In the genomic region with DNA sequence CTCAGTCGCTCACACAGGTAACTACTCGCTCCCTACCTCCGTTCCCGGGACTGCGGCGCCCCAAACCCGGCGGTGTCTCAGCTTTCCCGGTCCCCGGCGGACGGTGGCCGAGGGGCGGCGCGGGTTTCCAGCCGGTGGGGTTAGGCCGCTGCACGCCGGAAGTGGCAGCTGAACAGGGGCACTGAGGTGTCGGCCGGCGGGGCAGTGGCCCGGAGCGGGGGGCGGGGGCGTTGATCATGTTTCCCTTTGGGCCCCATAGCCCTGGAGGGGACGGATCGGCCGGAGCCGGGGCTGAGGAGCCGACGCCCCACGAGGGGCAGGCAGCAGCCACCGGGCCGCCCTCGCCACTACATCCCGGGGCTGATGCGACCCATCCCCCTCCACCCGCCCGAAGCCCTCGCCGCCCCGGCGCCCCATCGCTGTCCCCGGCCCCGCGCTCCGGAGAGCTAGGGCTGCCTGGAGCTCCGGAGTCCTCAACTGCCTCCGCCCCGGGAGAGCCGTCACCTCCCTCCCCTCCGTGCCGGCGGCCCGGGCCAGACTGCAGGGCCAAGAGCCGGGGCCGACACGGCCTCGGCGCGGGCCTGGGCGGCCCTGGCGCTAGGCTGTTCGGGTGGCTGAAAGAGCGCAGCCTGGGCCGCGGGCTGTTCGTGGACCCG, we compare ENCODE assay signal across 8 cellular contexts. TPM values are rescaled to one million over a fixed set of nuclear protein-coding genes. Genes with fewer than 3 reads are reported as not detected.
DNase-seq lines count a peak whose midpoint lies in the region; ATAC-seq, FAIRE-seq and TF ChIP-seq lines count a peak whose summit lies in the region.

A gene with protein sequence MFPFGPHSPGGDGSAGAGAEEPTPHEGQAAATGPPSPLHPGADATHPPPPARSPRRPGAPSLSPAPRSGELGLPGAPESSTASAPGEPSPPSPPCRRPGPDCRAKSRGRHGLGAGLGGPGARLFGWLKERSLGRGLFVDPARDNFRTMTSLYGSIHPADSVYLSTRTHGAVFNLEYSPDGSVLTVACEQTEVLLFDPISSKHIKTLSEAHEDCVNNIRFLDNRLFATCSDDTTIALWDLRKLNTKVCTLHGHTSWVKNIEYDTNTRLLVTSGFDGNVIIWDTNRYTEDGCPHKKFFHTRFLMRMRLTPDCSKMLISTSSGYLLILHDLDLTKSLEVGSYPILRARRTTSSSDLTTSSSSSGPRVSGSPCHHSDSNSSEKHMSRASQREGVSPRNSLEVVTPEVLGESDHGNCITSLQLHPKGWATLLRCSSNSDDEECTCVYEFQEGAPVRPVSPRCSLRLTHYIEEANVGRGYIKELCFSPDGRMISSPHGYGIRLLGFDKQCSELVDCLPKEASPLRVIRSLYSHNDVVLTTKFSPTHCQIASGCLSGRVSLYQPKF (plus strand): TSS at position 167 of the 656 bp plus-strand sequence. CDS start 70 bp downstream, at position 237.

- H3K4me1 ChIP-seq in H1 (replicated peaks in 1 of 4; ENCODE audit: control insufficient read depth in 3 of 4, insufficient read depth in 4 of 4, low read length in 3 of 4) (peaks cover 2 to 11% (median 5%) of the 10 kb centered on the region in 4 experiments; a peak in 6 of 7 replicates), mesendoderm (ENCODE audit: control insufficient read depth, low read depth, low read length) (peaks cover 5% of the 10 kb centered on the region)

- H3K9me3 ChIP-seq in H1 (ENCODE audit: insufficient read depth in 2 of 2, low read depth in 1 of 2, low read length in 1 of 2), result no peaks in the 10 kb centered on the region

- H2BK15ac ChIP-seq in H1 (ENCODE audit: low read length) (no peak within 1 kb of the TSS), mesendoderm (replicated peaks; ENCODE audit: low read depth) (no peak within 1 kb of the TSS)

- H3K27ac ChIP-seq in H1 (ENCODE audit: low read depth, low read length) (peak within 1 kb of the TSS; percentile 58), mesendoderm (ENCODE audit: low read depth, low read length) (peak within 1 kb of the TSS; percentile 77)

- peak in 1 of 2 experiments; percentile 86; a peak in 1 of 3 replicates for TF ChIP-seq EP300 in H1 (IDR thresholded peaks at IDR 0.05; ENCODE audit: borderline replicate concordance in 1 of 2, low read depth in 2 of 2, low read length in 2 of 2)

- H3K56ac ChIP-seq in H1 (replicated peaks; ENCODE audit: insufficient read length, low read depth, low read length) (peak within 1 kb of the TSS; percentile 55), mesendoderm (ENCODE audit: low read length) (peak within 1 kb of the TSS; percentile 96)

- H3K79me1 ChIP-seq in H1 (ENCODE audit: low read depth, low read length) (peaks cover 2% of the 10 kb centered on the region; the same call in 1 of the 2 replicates), mesendoderm (ENCODE audit: low read length) (peaks cover 4% of the 10 kb centered on the region)

- peak within 1 kb of the TSS; percentile 96 for H4K5ac ChIP-seq in H1 (ENCODE audit: insufficient read length, low read depth, low read length)
- no peak within 1 kb of the TSS for H4K5ac ChIP-seq in mesendoderm (ENCODE audit: low read length)

- WGBS in H1 (ENCODE audit: extremely low coverage in 1 of 2, insufficient coverage in 1 of 2, insufficient read length in 1 of 2, insufficient replicate concordance in 2 of 2, low coverage in 1 of 2, low lambda C conversion rate in 2 of 2, missing lambda C conversion rate in 1 of 2), 2 experiments, result 1% methylated on average over 46 of the region's 72 CpGs; no CpG with 5 or more reads in 1 of the 2 experiments
- WGBS in mesendoderm (ENCODE audit: extremely low coverage, insufficient coverage, low lambda C conversion rate), result no CpG with 5 or more reads among the region's 72 CpGs

- peak within 1 kb of the TSS; percentile 81 for H4K91ac ChIP-seq in H1 (replicated peaks; ENCODE audit: insufficient read length, low read length)

- TF ChIP-seq RAD21 in H1 (IDR thresholded peaks at IDR 0.05 in 1 of 2, conservative IDR thresholded peaks at IDR 0.05 in 1 of 2; ENCODE audit: low read depth in 2 of 2, low read length in 2 of 2), result peak in 1 of 2 experiments; percentile 18; a peak in 1 of 4 replicates

- H2BK5ac ChIP-seq in H1 (ENCODE audit: low read depth, low read length), result peak within 1 kb of the TSS; percentile 35
- H2BK5ac ChIP-seq in mesendoderm (ENCODE audit: low read length), result no peak within 1 kb of the TSS

- TF ChIP-seq POLR2A in H1 (IDR thresholded peaks at IDR 0.05; ENCODE audit: control extremely low read depth in 1 of 2, low read depth in 2 of 2, low read length in 2 of 2), result peak; percentile 65 to 82; a peak in 2 of 3 replicates

- H2BK20ac ChIP-seq in H1 (ENCODE audit: low read length), result no peak within 1 kb of the TSS

- H3K27me3 ChIP-seq in H1 (replicated peaks in 1 of 4; ENCODE audit: control insufficient read depth in 3 of 4, extremely low read depth in 1 of 4, insufficient read depth in 3 of 4, low read length in 3 of 4), result no peaks in the 10 kb centered on the region
- no peaks in the 10 kb centered on the region for H3K27me3 ChIP-seq in mesendoderm (ENCODE audit: insufficient read depth, low read length, poor library complexity)

- ATAC-seq in HG03457 (IDR thresholded peaks at IDR 0.05; ENCODE audit: unreplicated experiment), result peak; percentile 58

- peak within 1 kb of the TSS; percentile 75 to 94 (median 92) for H3K9ac ChIP-seq in H1 (replicated peaks in 1 of 4; ENCODE audit: extremely low read depth in 1 of 4, low read depth in 3 of 4, low read length in 3 of 4)
- H3K9ac ChIP-seq in mesendoderm (ENCODE audit: low read length), result peak within 1 kb of the TSS; percentile 92

- no peak within 1 kb of the TSS for H3K23ac ChIP-seq in H1 (ENCODE audit: insufficient read length)
- H3K23ac ChIP-seq in mesendoderm (ENCODE audit: low read length), result peak within 1 kb of the TSS; percentile 70

- H3K14ac ChIP-seq in H1 (ENCODE audit: insufficient read length), result no peak within 1 kb of the TSS

- no peak within 1 kb of the TSS for H2BK120ac ChIP-seq in H1 (replicated peaks; ENCODE audit: low read depth, low read length)
- H2BK120ac ChIP-seq in mesendoderm (ENCODE audit: low read depth, low read length), result no peak within 1 kb of the TSS

- H2AK5ac ChIP-seq in H1 (ENCODE audit: low read depth, low read length) (no peak within 1 kb of the TSS), mesendoderm (ENCODE audit: low read length) (no peak within 1 kb of the TSS)

- peak within 1 kb of the TSS; percentile 88 for H3K4ac ChIP-seq in H1 (replicated peaks; ENCODE audit: insufficient read length, low read depth, low read length)
- H3K4ac ChIP-seq in mesendoderm (ENCODE audit: low read depth, low read length), result peak within 1 kb of the TSS; percentile 49

- no peak for TF ChIP-seq CTCF in H1 (IDR thresholded peaks at IDR 0.05; ENCODE audit: control extremely low read depth in 1 of 3, insufficient read depth in 1 of 3, low read depth in 1 of 3, low read length in 3 of 3)

- H3K23me2 ChIP-seq in H1 (ENCODE audit: low read depth, low read length), result peaks cover 6% of the 10 kb centered on the region; the same call in 1 of the 2 replicates

- FAIRE-seq in H1 (lab: Jason Lieb, UNC), result no peak

- H3K36me3 ChIP-seq in H1 (ENCODE audit: control insufficient read depth in 2 of 4, insufficient read depth in 4 of 4, low read length in 3 of 4) (no peaks in the 10 kb centered on the region), mesendoderm (ENCODE audit: control insufficient read depth, insufficient read depth, low read length) (no peaks in the 10 kb centered on the region)

- H2BK12ac ChIP-seq in H1 (ENCODE audit: low read depth, low read length), result no peak within 1 kb of the TSS

- peaks cover 4 to 8% of the 10 kb centered on the region in 2 experiments for H4K20me1 ChIP-seq in H1 (replicated peaks in 1 of 2; ENCODE audit: control insufficient read depth in 1 of 2, insufficient read depth in 2 of 2, low read length in 2 of 2)

- peak within 1 kb of the TSS; percentile 60; the same call in 1 of the 2 replicates for H3K18ac ChIP-seq in H1 (ENCODE audit: extremely low read depth, low read length)
- H3K18ac ChIP-seq in mesendoderm (ENCODE audit: low read length), result peak within 1 kb of the TSS; percentile 22

- H3K4me3 ChIP-seq in H1 (ENCODE audit: extremely low read depth in 1 of 4, insufficient read depth in 2 of 4, low read depth in 3 of 4, low read length in 4 of 4) (peak within 1 kb of the TSS; percentile 70 to 97 (median 83)), mesendoderm (ENCODE audit: low read length) (peak within 1 kb of the TSS; percentile 87)

- H3K79me2 ChIP-seq in H1 (ENCODE audit: control insufficient read depth in 1 of 2, insufficient read depth in 2 of 2, low read length in 2 of 2), result peaks cover 0 to 24% of the 10 kb centered on the region in 2 experiments; a peak in 2 of 4 replicates
- peaks cover 8% of the 10 kb centered on the region for H3K79me2 ChIP-seq in mesendoderm (ENCODE audit: control insufficient read depth, insufficient read depth, low read length)

- H2AFZ ChIP-seq in H1 (ENCODE audit: low read length), result peak within 1 kb of the TSS; percentile 99

- peak within 1 kb of the TSS; percentile 93; the same call in 1 of the 2 replicates for H4K8ac ChIP-seq in H1 (ENCODE audit: extremely low read depth, insufficient read depth, low read length)
- no peak within 1 kb of the TSS for H4K8ac ChIP-seq in mesendoderm (ENCODE audit: low read depth, low read length)

- POLR2A ChIA-PET in H1 (lab: Charles Lee; ENCODE audit: partially characterized antibody), result interaction anchor here (0.7 to 2.2 kb wide), 11 partner anchors 11 to 315 kb away, joined by 3 to 20 read pairs (median 3); a partner anchor contains a TSS

- CTCF ChIA-PET in H1 (lab: Charles Lee; ENCODE audit: partially characterized antibody), result interaction anchor here (0.7 to 2.0 kb wide), 3 partner anchors 14 to 27 kb away, joined by 3 to 10 read pairs (median 5); a partner anchor contains a TSS

- DNase-seq in CD1c-positive myeloid dendritic cell (ENCODE audit: extremely low spot score) (peak; percentile 91), GM19240 (ENCODE audit: insufficient read length, low spot score) (peak; percentile 62), NCI-H774 (lab: John Stamatoyannopoulos, UW) (peak; percentile 80), H1 (ENCODE audit: low read depth in 1 of 2, low spot score in 2 of 2) (peak; percentile 58 to 99), mesendoderm (peak; percentile 88)
- peak; percentile 70 to 81 for DNase-seq in activated CD8-positive, alpha-beta memory T cell treated with anti-CD3 and anti-CD28 coated beads for 4 hours (ENCODE audit: low read depth in 2 of 2)
- peak; percentile 78 for DNase-seq in stimulated activated CD8-positive, alpha-beta memory T cell treated with anti-CD3 and anti-CD28 coated beads, Interleukin-15, amount 100 ng/mL, for 1 hour (ENCODE audit: low read depth)

- H3K4me2 ChIP-seq in H1 (ENCODE audit: insufficient read depth in 1 of 2, low read depth in 2 of 2, low read length in 2 of 2) (peak within 1 kb of the TSS; percentile 95 to 100), mesendoderm (ENCODE audit: low read length) (peak within 1 kb of the TSS; percentile 88)

RNA-seq across cellular contexts. Expression of the gene that starts here (rescaled TPM):
- 11.1 and 15.0 TPM in 2 replicates for total RNA-seq in H1 (2021; fragmentation: NEBNext Ultra II Directional; extraction: Animal tissue kit (Norgen Biotek cat#: 25700))
- polyA plus RNA-seq in H1 (2011; rRNA removed), result 6.7 and 7.1 TPM in 2 replicates
- 6.3 TPM for polyA plus RNA-seq in H1 (2011; cell fraction: cytosol; rRNA removed)
- 6.5 TPM for polyA plus RNA-seq in H1 (2011; cell fraction: nucleus; rRNA removed)
- 8.2 to 12.1 TPM (median 10.5 TPM) in 4 replicates for polyA plus RNA-seq in H1 (2012, experiment 1 of 2)
- polyA plus RNA-seq in H1 (2012, experiment 2 of 2), result 2.2 TPM
- 8.3 TPM for polyA plus RNA-seq in H1 (2013, experiment 1 of 2)
- polyA plus RNA-seq in H1 (2013, experiment 2 of 2), result 7.4 TPM
- 30.9 and 32.1 TPM in 2 replicates for polyA minus RNA-seq in H1 (2011; rRNA and poly(A)+ RNA removed)
- 11.1 TPM for polyA minus RNA-seq in H1 (2011; cell fraction: cytosol; rRNA and poly(A)+ RNA removed)
- 25.4 TPM for polyA minus RNA-seq in H1 (2011; cell fraction: nucleus; rRNA and poly(A)+ RNA removed)
- 6.3 TPM for polyA plus RNA-seq in mesendoderm (2013, experiment 1 of 2)
- polyA plus RNA-seq in mesendoderm (2013, experiment 2 of 2), result 5.9 TPM

Comparison
In these comparisons a context has a peak if more than half of its experiments do, and no peak if none do; other contexts are left out.
1. Peak in every context shown above with its lines: DNase-seq, ATAC-seq, H3K4me3 ChIP-seq and H3K27ac ChIP-seq.